In genomic region chr11:126197277-126197939, GRCh38 we compare ENCODE assay signal across 17 cellular contexts. TPM values are rescaled to one million over a fixed set of nuclear protein-coding genes. Genes with fewer than 3 reads are reported as not detected.
DNase-seq lines count a peak whose midpoint lies in the region; ATAC-seq, FAIRE-seq and TF ChIP-seq lines count a peak whose summit lies in the region.
"Had no signal": no experiment of that assay in that cellular context is flagged by ENCODE, and none has a peak within 500 bp of the region (broad histone marks: within the 10 kb centered on the region; RNA-seq: fewer than 3 reads in every experiment).

No MANE protein-coding gene starts in this region.

- H2AFZ ChIP-seq in astrocyte (ENCODE audit: low read depth, low read length) = no peak overlapping the region

- H3K4me2 ChIP-seq in astrocyte (ENCODE audit: low read length) = no peak overlapping the region

- peaks cover 27% of the 10 kb centered on the region for H4K20me1 ChIP-seq in astrocyte (ENCODE audit: insufficient read depth, low read length)

- TF ChIP-seq CTCF in right atrium auricular region (IDR thresholded peaks at IDR 0.05) (no peak), astrocyte (IDR thresholded peaks at IDR 0.05; ENCODE audit: insufficient read depth, low read depth, low read length) (no peak), left lung (IDR thresholded peaks at IDR 0.05) (no peak)

- peak overlapping the region; percentile 77 for H3K27ac Mint-ChIP-seq in astrocyte (ENCODE audit: unreplicated experiment)

- H3K4me3 ChIP-seq in right atrium auricular region (no peak overlapping the region), astrocyte (ENCODE audit: insufficient read depth, low read depth, low read length) (no peak overlapping the region), left lung (no peak overlapping the region)

- ATAC-seq in Right ventricle myocardium superior (ENCODE audit: poor library complexity) (peak; percentile 22), left lung (peak; percentile 47)
- ATAC-seq: left colon had no signal

- H3K9me3 Mint-ChIP-seq in astrocyte (ENCODE audit: unreplicated experiment) = peaks cover 12% of the 10 kb centered on the region

- H3K36me3 ChIP-seq in right atrium auricular region = peaks cover 56% of the 10 kb centered on the region
- H3K36me3 ChIP-seq in astrocyte (ENCODE audit: insufficient read depth, low read length) = peaks cover 12% of the 10 kb centered on the region
- H3K36me3 ChIP-seq in left lung = peaks cover 0 to 85% of the 10 kb centered on the region in 2 donors

- intact Hi-C loops in Right ventricle myocardium superior (cut with DNase I) (loop anchor here (10.0 kb wide), 1 partner anchor 123 kb away; no protein-coding TSS in a partner anchor), left lung (cut with DNase I) (loop anchor here in 1 of 2 donors (10.0 kb wide), 1 partner anchor 263 kb away; no protein-coding TSS in a partner anchor)

- no peak overlapping the region for H3K9ac ChIP-seq in astrocyte (ENCODE audit: low read length)

- H3K36me3 Mint-ChIP-seq in astrocyte (ENCODE audit: low read depth, unreplicated experiment) = peaks cover 31% of the 10 kb centered on the region

- H3K27ac ChIP-seq in right atrium auricular region (no peak overlapping the region), astrocyte (ENCODE audit: low read depth, low read length) (no peak overlapping the region), left lung (no peak overlapping the region)
- H3K27ac ChIP-seq: HL-60 had no signal

- H3K9me3 ChIP-seq in right atrium auricular region (peaks cover 0 to 3% of the 10 kb centered on the region in 2 donors), astrocyte (ENCODE audit: insufficient read depth, low read depth, low read length) (no peaks in the 10 kb centered on the region), left lung (peaks cover 0 to 10% of the 10 kb centered on the region in 2 donors)

- H3K79me2 ChIP-seq in astrocyte (ENCODE audit: insufficient read depth, low read length) = no peaks in the 10 kb centered on the region

- FAIRE-seq in astrocyte (lab: Jason Lieb, UNC) = no peak
- FAIRE-seq: frontal cortex had no signal

- no peak overlapping the region for H3K4me3 Mint-ChIP-seq in astrocyte (ENCODE audit: unreplicated experiment)

- H3K27me3 Mint-ChIP-seq in astrocyte (ENCODE audit: low read depth, unreplicated experiment) = no peaks in the 10 kb centered on the region

- DNase-seq in Right ventricle myocardium superior (no peak), right atrium auricular region (ENCODE audit: low spot score) (no peak), astrocyte (ENCODE audit: low read depth) (peak; percentile 64), left lung (no peak), DMS79 treated with DMSO at 0.1 percent for 48 hours (lab: John Stamatoyannopoulos, UW) (no peak), middle frontal gyrus (ENCODE audit: extremely low spot score, low spot score) (no peak), T-helper 1 cell (no peak)
- DNase-seq in effector CD8-positive, alpha-beta T cell (lab: John Stamatoyannopoulos, UW) = no peak
- DNase-seq: activated CD4-positive, alpha-beta T cell treated with anti-CD3 and anti-CD28 coated beads, Interleukin-2, amount 50 U/mL, for 1 hour; activated gamma-delta T cell; DMS79; left colon; NCI-H1092; NCI-H748 treated with DMSO at 0.1 percent for 48 hours; occipital lobe had no signal

- peaks cover 18% of the 10 kb centered on the region for H3K4me1 Mint-ChIP-seq in astrocyte (ENCODE audit: low read depth, unreplicated experiment)

- H3K27me3 ChIP-seq in right atrium auricular region = no peaks in the 10 kb centered on the region
- no peaks in the 10 kb centered on the region for H3K27me3 ChIP-seq in astrocyte (ENCODE audit: insufficient read depth, low read length)
- H3K27me3 ChIP-seq in left lung = no peaks in the 10 kb centered on the region

- H3K4me1 ChIP-seq in right atrium auricular region (no peaks in the 10 kb centered on the region), astrocyte (ENCODE audit: insufficient read depth, low read length) (no peaks in the 10 kb centered on the region), left lung (no peaks in the 10 kb centered on the region)

RNA-seq across cellular contexts. Expression of gene RPUSD4, which starts 14.0 kb away (rescaled TPM):
- total RNA-seq in Right ventricle myocardium superior (40.7 TPM), right atrium auricular region (10 to 100 TPM; 13.3 to 14.3 TPM), astrocyte (19.6 and 21.6 TPM in 2 replicates), left lung (10 to 100 TPM; 13.2 to 21.1 TPM)

RNA-seq across cellular contexts. Expression of gene FAM118B, which starts 14.2 kb away (rescaled TPM):
- total RNA-seq in Right ventricle myocardium superior (22.2 TPM), right atrium auricular region (10 to 100 TPM; 16.0 to 16.3 TPM), astrocyte (27.6 and 28.3 TPM in 2 replicates), left lung (10 to 100 TPM; 23.7 to 27.8 TPM)
